In the genomic region with DNA sequence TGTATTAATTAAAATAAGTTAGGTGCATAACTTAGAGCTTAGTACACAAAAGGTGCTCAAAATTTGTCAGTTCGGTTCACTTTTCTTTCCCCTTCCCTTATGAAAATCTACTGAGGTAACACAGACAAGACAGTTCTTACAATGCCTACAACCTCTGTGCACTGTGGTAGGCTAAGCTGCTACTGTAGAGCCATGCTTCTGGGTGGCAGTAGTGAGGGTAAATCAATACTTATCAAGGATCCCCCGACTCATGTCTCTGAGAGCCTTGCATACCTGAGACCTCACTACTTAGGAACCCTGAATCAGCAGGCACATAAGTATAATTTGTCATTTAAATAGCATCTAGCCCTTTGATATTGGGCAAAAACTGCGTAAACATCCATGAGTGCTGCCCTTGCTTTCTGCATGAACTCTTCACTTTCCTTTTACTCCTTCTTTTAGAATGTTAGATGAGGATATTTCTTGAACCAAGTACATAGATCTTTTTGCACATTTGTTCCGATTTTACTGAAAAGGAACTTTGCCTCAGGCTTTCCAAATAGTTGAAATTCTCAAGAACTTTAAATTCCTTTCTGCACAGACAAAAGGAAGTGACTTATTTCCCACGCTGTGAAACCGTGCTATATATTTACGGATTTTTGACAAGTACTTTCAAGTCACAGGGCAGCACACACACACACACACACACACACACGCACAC, we compare ENCODE assay signal across 12 cellular contexts.
DNase-seq lines count a peak whose midpoint lies in the region; ATAC-seq and TF ChIP-seq lines count a peak whose summit lies in the region.
"Had no signal": no experiment of that assay in that cellular context is flagged by ENCODE, and none has a peak within 500 bp of the region (broad histone marks: within the 10 kb centered on the region; RNA-seq: fewer than 3 reads in every experiment).

No MANE protein-coding gene starts in this region.

- H3K9me3 ChIP-seq in adipocyte (ENCODE audit: control insufficient read depth, low read length) (no peaks in the 10 kb centered on the region), skeletal muscle satellite cell (replicated peaks; ENCODE audit: low read length) (no peaks in the 10 kb centered on the region)

- POLR2A ChIA-PET in T-cell (lab: Charles Lee) = interaction anchor here in 1 of 2 donors (1.1 kb wide), 1 partner anchor 763 kb away, joined by 7 read pairs; no protein-coding TSS in a partner anchor

- DNase-seq in GM23338 (ENCODE audit: low spot score) = peak; percentile 54
- DNase-seq in adipocyte (ENCODE audit: low read depth) = peak; percentile 78
- DNase-seq in foreskin fibroblast = peak; percentile 70 to 75
- no peak for DNase-seq in COLO668 (lab: John Stamatoyannopoulos, UW; ENCODE audit: unreplicated experiment)
- DNase-seq in cerebellar nuclear complex (lab: John Stamatoyannopoulos, UW) = no peak
- DNase-seq in T-cell = no peak
- DNase-seq: NCI-H1092; NCI-H2171 treated with DMSO at 0.1 percent for 48 hours; stimulated activated naive CD8-positive, alpha-beta T cell treated with anti-CD3 and anti-CD28 coated beads, Interleukin-15, Interleukin-2, amounts not matched to agents 100 U/mL and 50 U/mL, for 24 hours had no signal

- H3K36me3 Mint-ChIP-seq in GM23338 (ENCODE audit: low read depth) = no peaks in the 10 kb centered on the region
- no peaks in the 10 kb centered on the region for H3K36me3 Mint-ChIP-seq in T-cell
- H3K36me3 Mint-ChIP-seq: activated naive CD4-positive, alpha-beta T cell treated with anti-CD3 and anti-CD28 coated beads, Interleukin-2, amount 50 U/mL, for 72 hours had no signal

- no peak overlapping the region for H3K4me2 ChIP-seq in GM23338
- H3K4me2 ChIP-seq in skeletal muscle satellite cell (ENCODE audit: low read length) = peak overlapping the region; percentile 35

- H3K9me2 ChIP-seq in GM23338 (ENCODE audit: insufficient read depth) = no peaks in the 10 kb centered on the region

- H3K4me1 ChIP-seq in GM23338 (ENCODE audit: insufficient read depth) (peaks cover 8% of the 10 kb centered on the region; the same call in 1 of the 2 replicates), adipocyte (ENCODE audit: control insufficient read depth, insufficient read depth, low read length) (no peaks in the 10 kb centered on the region), skeletal muscle satellite cell (ENCODE audit: control insufficient read depth, insufficient read depth, low read length) (peaks cover 5% of the 10 kb centered on the region)

- H3K27me3 ChIP-seq in GM23338 (ENCODE audit: insufficient read depth) = no peaks in the 10 kb centered on the region
- no peaks in the 10 kb centered on the region for H3K27me3 ChIP-seq in adipocyte (replicated peaks; ENCODE audit: control insufficient read depth, insufficient read depth, low read length)
- H3K27me3 ChIP-seq in skeletal muscle satellite cell (ENCODE audit: control insufficient read depth, insufficient read depth, low read length) = no peaks in the 10 kb centered on the region

- TF ChIP-seq CTCF in GM23338 (conservative IDR thresholded peaks at IDR 0.05; ENCODE audit: low read depth in 2 of 2) (no peak), foreskin fibroblast (IDR thresholded peaks at IDR 0.05; ENCODE audit: low read depth, low read length) (no peak)

- ATAC-seq in GM23338 = peak; percentile 60
- ATAC-seq in T-cell (replicated peaks in 1 of 4) = no peak
- ATAC-seq: activated CD4-positive, CD25-positive, alpha-beta regulatory T cell treated with anti-CD3 and anti-CD28 coated beads, Interleukin-2, amount 50 U/mL, for 24 hours; activated naive CD4-positive, alpha-beta T cell treated with anti-CD3 and anti-CD28 coated beads, Interleukin-2, amount 50 U/mL, for 72 hours; stimulated activated naive CD8-positive, alpha-beta T cell treated with anti-CD3 and anti-CD28 coated beads, Interleukin-15, Interleukin-2, amounts not matched to agents 100 U/mL and 50 U/mL, for 24 hours had no signal

- H3K27ac ChIP-seq in GM23338 (ENCODE audit: low read depth) = no peak overlapping the region

- H4K20me1 ChIP-seq in GM23338 (replicated peaks; ENCODE audit: insufficient read depth) = no peaks in the 10 kb centered on the region

- H3K36me3 ChIP-seq in GM23338 (ENCODE audit: insufficient read depth) (no peaks in the 10 kb centered on the region), adipocyte (ENCODE audit: control insufficient read depth, insufficient read depth, low read length, severe bottlenecking) (no peaks in the 10 kb centered on the region), skeletal muscle satellite cell (ENCODE audit: insufficient read depth, low read length) (no peaks in the 10 kb centered on the region)

- H3K9me3 Mint-ChIP-seq in GM23338 = no peaks in the 10 kb centered on the region
- H3K9me3 Mint-ChIP-seq in T-cell = no peaks in the 10 kb centered on the region
- H3K9me3 Mint-ChIP-seq: activated naive CD4-positive, alpha-beta T cell treated with anti-CD3 and anti-CD28 coated beads, Interleukin-2, amount 50 U/mL, for 72 hours had no signal

- H3K9ac ChIP-seq in adipocyte (ENCODE audit: low read length) (no peak overlapping the region), skeletal muscle satellite cell (ENCODE audit: low read depth, low read length) (no peak overlapping the region)

- H3F3A ChIP-seq in GM23338 (replicated peaks; ENCODE audit: low read depth) = no peaks in the 10 kb centered on the region

- H3K27ac Mint-ChIP-seq in GM23338 = no peak overlapping the region
- no peak overlapping the region for H3K27ac Mint-ChIP-seq in T-cell
- H3K27ac Mint-ChIP-seq: activated naive CD4-positive, alpha-beta T cell treated with anti-CD3 and anti-CD28 coated beads, Interleukin-2, amount 50 U/mL, for 72 hours had no signal

- CTCF ChIA-PET in T-cell (lab: Charles Lee) = no interaction called here

- H3K4me3 Mint-ChIP-seq in GM23338 (no peak overlapping the region), T-cell (no peak overlapping the region)

- no peaks in the 10 kb centered on the region for H3K79me2 ChIP-seq in GM23338 (replicated peaks; ENCODE audit: insufficient read depth)

- peaks cover 12% of the 10 kb centered on the region; the same call in 2 of the 3 replicates for H3K4me1 Mint-ChIP-seq in GM23338
- H3K4me1 Mint-ChIP-seq in T-cell = peaks cover 22 to 28% (median 23%) of the 10 kb centered on the region in 3 donors

- H3K4me3 ChIP-seq in GM23338 = no peak overlapping the region
- H3K4me3 ChIP-seq in adipocyte (ENCODE audit: low read length) = peak overlapping the region; percentile 26
- H3K4me3 ChIP-seq in foreskin fibroblast (ENCODE audit: low read depth in 1 of 2, low read length in 2 of 2) = no peak overlapping the region
- no peak overlapping the region for H3K4me3 ChIP-seq in skeletal muscle satellite cell (ENCODE audit: low read length)

- H2AFZ ChIP-seq in GM23338 = no peak overlapping the region

- H3K27me3 Mint-ChIP-seq in GM23338 (ENCODE audit: insufficient read depth, low read depth, poor library complexity) = no peaks in the 10 kb centered on the region
- H3K27me3 Mint-ChIP-seq in T-cell = peaks cover 11 to 26% of the 10 kb centered on the region in 2 donors

TF ChIP-seq in GM23338, 12 proteins besides CTCF, POLR2A, EP300 and RAD21 (continues in another document):
- TF ChIP-seq, protein P1, sequence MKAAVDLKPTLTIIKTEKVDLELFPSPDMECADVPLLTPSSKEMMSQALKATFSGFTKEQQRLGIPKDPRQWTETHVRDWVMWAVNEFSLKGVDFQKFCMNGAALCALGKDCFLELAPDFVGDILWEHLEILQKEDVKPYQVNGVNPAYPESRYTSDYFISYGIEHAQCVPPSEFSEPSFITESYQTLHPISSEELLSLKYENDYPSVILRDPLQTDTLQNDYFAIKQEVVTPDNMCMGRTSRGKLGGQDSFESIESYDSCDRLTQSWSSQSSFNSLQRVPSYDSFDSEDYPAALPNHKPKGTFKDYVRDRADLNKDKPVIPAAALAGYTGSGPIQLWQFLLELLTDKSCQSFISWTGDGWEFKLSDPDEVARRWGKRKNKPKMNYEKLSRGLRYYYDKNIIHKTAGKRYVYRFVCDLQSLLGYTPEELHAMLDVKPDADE (IDR thresholded peaks at IDR 0.05) = no peak
- TF ChIP-seq ZNF114 (CRISPR knock-in tag; IDR thresholded peaks at IDR 0.05) = no peak
- no peak for TF ChIP-seq POLR2AphosphoS5 (IDR thresholded peaks at IDR 0.05; ENCODE audit: low read depth)

Comparison
In these comparisons a context has a peak if more than half of its experiments do, and no peak if none do; other contexts are left out.
1. DNase-seq: peak in GM23338 (single experiment), adipocyte (single experiment) and foreskin fibroblast (2 of 2); none in COLO668 (single experiment), cerebellar nuclear complex (0 of 2) and T-cell (0 of 34).